20 cellular contexts compared by ENCODE assay signal in the genomic region with DNA sequence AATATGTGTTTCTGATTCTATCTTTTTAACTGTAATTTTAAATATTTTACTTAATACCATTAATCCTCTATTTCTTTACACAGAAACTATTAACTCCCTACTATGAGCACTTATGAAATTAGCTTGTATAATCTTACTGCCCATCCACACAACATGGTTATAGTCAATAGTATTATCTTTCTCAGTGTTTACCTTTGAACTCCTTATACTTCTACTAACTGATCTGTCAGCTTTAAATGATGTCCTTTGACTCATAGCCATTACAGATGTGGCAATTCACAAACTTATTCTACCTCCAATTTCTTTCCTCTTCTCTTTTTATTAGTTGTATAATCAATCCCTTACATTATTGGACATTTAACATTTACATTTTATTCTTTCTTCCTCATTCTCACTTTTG. TPM values are rescaled to one million over a fixed set of nuclear protein-coding genes. Genes with fewer than 3 reads are reported as not detected.
A peak's percentile ranks its signal among the peaks of the same experiment; 100 is the strongest.
DNase-seq lines count a peak whose midpoint lies in the region; ATAC-seq, FAIRE-seq and TF ChIP-seq lines count a peak whose summit lies in the region.
"Had no signal": no experiment of that assay in that cellular context is flagged by ENCODE, and none has a peak within 500 bp of the region (broad histone marks: within the 10 kb centered on the region; RNA-seq: fewer than 3 reads in every experiment).

No MANE protein-coding gene starts in this region.

- DNase-seq in activated naive CD8-positive, alpha-beta T cell treated with anti-CD3 and anti-CD28 coated beads, Interleukin-2, amount 50 U/mL, for 24 hours, result no peak
- DNase-seq in HepG2 (ENCODE audit: low spot score), result peak; percentile 54
- DNase-seq in UCSD-AML1 (lab: John Stamatoyannopoulos, UW; ENCODE audit: unreplicated experiment), result no peak
- DNase-seq in cerebellar nuclear complex (lab: John Stamatoyannopoulos, UW), result no peak
- no peak for DNase-seq in uterus
- DNase-seq: activated CD8-positive, alpha-beta T cell treated with anti-CD3 and anti-CD28 coated beads, Interleukin-2, amount 10 ng/mL, durations not matched to agents 7 days and 5 days; CD4-positive, CD25-positive, alpha-beta regulatory T cell; DMS79; H7; natural killer cell; NCI-H1694; NK-92 treated with Interleukin-12 subunit alpha and Interleukin-12 subunit beta, amount 100 ng/mL, for 24 hours; T-cell had no signal

- FAIRE-seq in HepG2 (lab: Jason Lieb, UNC), result peak; percentile 21

- peaks cover 98% of the 10 kb centered on the region for H3K79me2 ChIP-seq in HepG2 (ENCODE audit: insufficient read depth, low read length)

- peaks cover 7% of the 10 kb centered on the region for H3K36me3 Mint-ChIP-seq in activated naive CD8-positive, alpha-beta T cell
- peaks cover 13% of the 10 kb centered on the region for H3K36me3 Mint-ChIP-seq in activated naive CD8-positive, alpha-beta T cell treated with anti-CD3 and anti-CD28 coated beads, Interleukin-2, amount 50 U/mL, for 24 hours (ENCODE audit: low read depth)
- H3K36me3 Mint-ChIP-seq in brain, result peaks cover 78% of the 10 kb centered on the region
- H3K36me3 Mint-ChIP-seq: natural killer cell had no signal

- H3K4me2 ChIP-seq in HepG2 (ENCODE audit: low read depth, low read length), result peak overlapping the region; percentile 93

- TF ChIP-seq EP300 in HepG2 (IDR thresholded peaks at IDR 0.05; ENCODE audit: low read depth in 2 of 2, low read length in 2 of 2) (peak in 1 of 2 experiments; percentile 49; a peak in 2 of 4 replicates), HepG2 (CRISPR knock-in tag; IDR thresholded peaks at IDR 0.05; ENCODE audit: borderline replicate concordance) (no peak)

- no peaks in the 10 kb centered on the region for H3K9me3 Mint-ChIP-seq in activated naive CD8-positive, alpha-beta T cell (ENCODE audit: low read depth)
- H3K9me3 Mint-ChIP-seq in activated naive CD8-positive, alpha-beta T cell treated with anti-CD3 and anti-CD28 coated beads, Interleukin-2, amount 50 U/mL, for 24 hours, result no peaks in the 10 kb centered on the region
- peaks cover 0 to 15% (median 7%) of the 10 kb centered on the region in 5 experiments for H3K9me3 Mint-ChIP-seq in brain
- H3K9me3 Mint-ChIP-seq: CD4-positive, CD25-positive, alpha-beta regulatory T cell; natural killer cell; stimulated activated naive CD8-positive, alpha-beta T cell treated with anti-CD3 and anti-CD28 coated beads, Interleukin-15, Interleukin-2, amounts not matched to agents 100 ng/mL and 50 ng/mL, for 24 hours; T-cell had no signal

- no TSS peak for BruUV-seq in HepG2 (replicated peaks; lab: Mats Ljungman, UMichigan)

- no peak overlapping the region for H2AFZ ChIP-seq in HepG2 (ENCODE audit: low read length)

- H3K4me1 ChIP-seq in HepG2 (ENCODE audit: insufficient read depth, low read length) (peaks cover 51% of the 10 kb centered on the region), subcutaneous abdominal adipose tissue (ENCODE audit: control insufficient read depth in 5 of 5, insufficient read depth in 5 of 5, low read length in 5 of 5) (peaks cover 2 to 52% (median 37%) of the 10 kb centered on the region in 5 donors), uterus (peaks cover 0 to 6% of the 10 kb centered on the region in 2 donors)

- H3K4me3 ChIP-seq in HepG2 (replicated peaks in 1 of 3; ENCODE audit: insufficient read depth in 1 of 3, low read depth in 2 of 3, low read length in 3 of 3), result peak overlapping the region in 2 of 3 experiments; percentile 74 to 91; a peak in 2 of 6 replicates
- no peak overlapping the region for H3K4me3 ChIP-seq in subcutaneous abdominal adipose tissue (ENCODE audit: low read depth in 1 of 5, low read length in 5 of 5)
- no peak overlapping the region for H3K4me3 ChIP-seq in uterus
- H3K4me3 ChIP-seq: gastroesophageal sphincter, lung had no signal

- H3K9me3 ChIP-seq in HepG2 (ENCODE audit: low read length) (no peaks in the 10 kb centered on the region), subcutaneous abdominal adipose tissue (ENCODE audit: control insufficient read depth in 5 of 5, low read length in 5 of 5) (no peaks in the 10 kb centered on the region), uterus (peaks cover 0 to 1% of the 10 kb centered on the region in 2 donors)
- H3K9me3 ChIP-seq: gastroesophageal sphincter had no signal

- no peak for ATAC-seq in activated naive CD8-positive, alpha-beta T cell treated with anti-CD3 and anti-CD28 coated beads, Interleukin-2, amount 50 U/mL, for 24 hours
- peak; percentile 35 for ATAC-seq in HepG2
- ATAC-seq: activated CD8-positive, alpha-beta T cell treated with anti-CD3 and anti-CD28 coated beads, Interleukin-2, amount 10 ng/mL, durations not matched to agents 7 days and 5 days; gastroesophageal sphincter; natural killer cell; T-cell had no signal

- intact Hi-C loops in HepG2 (cut with micrococcal nuclease; ENCODE audit: unreplicated experiment) (loop anchor here (2.0 to 10.0 kb wide), 3 partner anchors 15 to 399 kb away; partner anchors contain the start of genes COQ2, LIN54 and THAP9), uterus (cut with DNase I; ENCODE audit: low total_unique reads) (no loop called here)

- H3K4me1 Mint-ChIP-seq in activated naive CD8-positive, alpha-beta T cell (ENCODE audit: low read depth), result peaks cover 51% of the 10 kb centered on the region
- H3K4me1 Mint-ChIP-seq in activated naive CD8-positive, alpha-beta T cell treated with anti-CD3 and anti-CD28 coated beads, Interleukin-2, amount 50 U/mL, for 24 hours, result peaks cover 38% of the 10 kb centered on the region
- H3K4me1 Mint-ChIP-seq in brain, result peaks cover 60% of the 10 kb centered on the region

- H4K20me1 ChIP-seq in HepG2 (ENCODE audit: insufficient read depth, low read length), result peaks cover 61% of the 10 kb centered on the region

- H3K36me3 ChIP-seq in HepG2 (replicated peaks in 1 of 2; ENCODE audit: control insufficient read depth in 1 of 2, insufficient read depth in 2 of 2, low read length in 2 of 2), result peaks cover 3 to 28% of the 10 kb centered on the region in 2 experiments
- peaks cover 2 to 7% (median 5%) of the 10 kb centered on the region in 5 donors for H3K36me3 ChIP-seq in subcutaneous abdominal adipose tissue (ENCODE audit: control insufficient read depth in 5 of 5, insufficient read depth in 5 of 5, low read length in 5 of 5)
- no peaks in the 10 kb centered on the region for H3K36me3 ChIP-seq in uterus

- TF ChIP-seq CTCF in brain (conservative IDR thresholded peaks at IDR 0.05), result no peak
- no peak for TF ChIP-seq CTCF in HepG2 (CRISPR knock-in tag; IDR thresholded peaks at IDR 0.05)
- no peak for TF ChIP-seq CTCF in uterus (IDR thresholded peaks at IDR 0.05)

- in situ Hi-C loops in HepG2 (cut with HindIII; ENCODE audit: extremely low pct_ligation_motif_present, low pct_unique_long_range_greater_than_20kb), result loop anchor here (5.0 kb wide), 1 partner anchor 127 kb away; the partner anchor contains the start of gene LIN54

- H3K27ac ChIP-seq in HepG2 (ENCODE audit: extremely low read length, insufficient read depth, low read length), result peak overlapping the region; percentile 75
- peak overlapping the region; percentile 24 for H3K27ac ChIP-seq in subcutaneous abdominal adipose tissue (ENCODE audit: low read depth, low read length)
- no peak overlapping the region for H3K27ac ChIP-seq in uterus
- H3K27ac ChIP-seq: gastroesophageal sphincter, VCaP had no signal

- CTCF ChIA-PET in HepG2 (lab: Yijun Ruan, JAX; ENCODE audit: low intra/inter-chr PET ratio, low total read pairs), result no interaction called here

- no peak for TF ChIP-seq POLR2A in HepG2 (IDR thresholded peaks at IDR 0.05; ENCODE audit: insufficient read depth in 1 of 2, low read depth in 2 of 2, low read length in 2 of 2)
- TF ChIP-seq POLR2A in uterus (IDR thresholded peaks at IDR 0.05), result no peak

- H3K27me3 ChIP-seq in HepG2 (ENCODE audit: control insufficient read depth in 1 of 2, insufficient read depth in 2 of 2, low read length in 2 of 2), result no peaks in the 10 kb centered on the region; a peak in 2 of 5 replicates
- H3K27me3 ChIP-seq in subcutaneous abdominal adipose tissue (ENCODE audit: control insufficient read depth in 5 of 5, insufficient read depth in 4 of 5, low read length in 5 of 5), result no peaks in the 10 kb centered on the region
- no peaks in the 10 kb centered on the region for H3K27me3 ChIP-seq in uterus
- H3K27me3 ChIP-seq: gastroesophageal sphincter had no signal

- no peak overlapping the region for H3K4me3 Mint-ChIP-seq in activated naive CD8-positive, alpha-beta T cell
- no peak overlapping the region for H3K4me3 Mint-ChIP-seq in activated naive CD8-positive, alpha-beta T cell treated with anti-CD3 and anti-CD28 coated beads, Interleukin-2, amount 50 U/mL, for 24 hours
- peak overlapping the region in 4 of 5 experiments; percentile 14 to 91 (median 57) for H3K4me3 Mint-ChIP-seq in brain
- H3K4me3 Mint-ChIP-seq: activated CD8-positive, alpha-beta T cell treated with anti-CD3 and anti-CD28 coated beads, Interleukin-2, amount 10 ng/mL, durations not matched to agents 7 days and 5 days; natural killer cell; stimulated activated naive CD8-positive, alpha-beta T cell treated with anti-CD3 and anti-CD28 coated beads, Interleukin-15, Interleukin-2, amounts not matched to agents 100 ng/mL and 50 ng/mL, for 24 hours; T-cell had no signal

- H3K27me3 Mint-ChIP-seq in activated naive CD8-positive, alpha-beta T cell, result no peaks in the 10 kb centered on the region
- H3K27me3 Mint-ChIP-seq in activated naive CD8-positive, alpha-beta T cell treated with anti-CD3 and anti-CD28 coated beads, Interleukin-2, amount 50 U/mL, for 24 hours, result no peaks in the 10 kb centered on the region
- peaks cover 10% of the 10 kb centered on the region for H3K27me3 Mint-ChIP-seq in brain
- H3K27me3 Mint-ChIP-seq: stimulated activated naive CD8-positive, alpha-beta T cell treated with anti-CD3 and anti-CD28 coated beads, Interleukin-15, Interleukin-2, amounts not matched to agents 100 ng/mL and 50 ng/mL, for 24 hours; T-cell had no signal

- no peak for TF ChIP-seq RAD21 in HepG2 (CRISPR knock-in tag; IDR thresholded peaks at IDR 0.05)

- H3K9ac ChIP-seq in HepG2 (ENCODE audit: insufficient read depth, low read depth, low read length) (peak overlapping the region; percentile 100), subcutaneous abdominal adipose tissue (ENCODE audit: low read length in 5 of 5) (peak overlapping the region in 1 of 5 donors; percentile 40)

- POLR2A ChIA-PET in HepG2 (lab: Yijun Ruan, JAX), result interaction anchor here (1.1 to 6.9 kb wide), 6 partner anchors 9 to 150 kb away, joined by 3 to 76 read pairs (median 5); partner anchors contain the start of genes COPS4 and THAP9

- H3K27ac Mint-ChIP-seq in activated naive CD8-positive, alpha-beta T cell, result peak overlapping the region; percentile 7
- no peak overlapping the region for H3K27ac Mint-ChIP-seq in activated naive CD8-positive, alpha-beta T cell treated with anti-CD3 and anti-CD28 coated beads, Interleukin-2, amount 50 U/mL, for 24 hours
- H3K27ac Mint-ChIP-seq in brain, result peak overlapping the region in 2 of 5 experiments; percentile 3 to 23
- H3K27ac Mint-ChIP-seq: activated CD8-positive, alpha-beta T cell treated with anti-CD3 and anti-CD28 coated beads, Interleukin-2, amount 10 ng/mL, durations not matched to agents 7 days and 5 days; T-cell had no signal

RNA-seq across cellular contexts. Expression of gene SEC31A, which starts 5.5 kb away (rescaled TPM):
- polyA plus RNA-seq in brain (ENCODE audit: insufficient read depth, low read depth, low replicate concordance), result 73.8 TPM
- 231 and 351 TPM in 2 replicates for total RNA-seq in HepG2 (2016; rRNA removed; fragmentation: Illumina TruSeq; extraction: Trizol)
- total RNA-seq in HepG2 (2016; cell fraction: cytosol; rRNA removed; fragmentation: Illumina TruSeq; extraction: Trizol; ENCODE audit: low read depth), result 153 and 165 TPM in 2 replicates
- total RNA-seq in HepG2 (2016; cell fraction: insoluble cytoplasmic fraction; rRNA removed; fragmentation: Illumina TruSeq; extraction: Trizol), result 221 and 327 TPM in 2 replicates
- total RNA-seq in HepG2 (2016; cell fraction: membrane; rRNA removed; fragmentation: Illumina TruSeq; extraction: Trizol), result 126 and 145 TPM in 2 replicates
- 296 and 335 TPM in 2 replicates for total RNA-seq in HepG2 (2016; cell fraction: nucleus; rRNA removed; fragmentation: Illumina TruSeq; extraction: Trizol)
- polyA plus RNA-seq in HepG2 (2011; rRNA removed), result 367 and 435 TPM in 2 replicates
- polyA plus RNA-seq in HepG2 (2011; cell fraction: cytosol; rRNA removed), result 222 and 250 TPM in 2 replicates
- polyA plus RNA-seq in HepG2 (2011; cell fraction: nucleus; rRNA removed), result 292 and 298 TPM in 2 replicates
- polyA plus RNA-seq in HepG2 (2012), result 231 and 278 TPM in 2 replicates
- 19.0 and 23.6 TPM in 2 replicates for polyA plus RNA-seq in HepG2 (2016; cell fraction: cytosol; fragmentation: Illumina TruSeq; extraction: Trizol; ENCODE audit: low read depth)
- 346 and 349 TPM in 2 replicates for polyA plus RNA-seq in HepG2 (2016; cell fraction: insoluble cytoplasmic fraction; fragmentation: Illumina TruSeq; extraction: Trizol; ENCODE audit: low read depth)
- 56.3 and 61.4 TPM in 2 replicates for polyA plus RNA-seq in HepG2 (2016; cell fraction: membrane; fragmentation: Illumina TruSeq; extraction: Trizol; ENCODE audit: low read depth)
- polyA plus RNA-seq in HepG2 (2016; cell fraction: nucleus; fragmentation: Illumina TruSeq; extraction: Trizol; ENCODE audit: insufficient read depth, low read depth), result 365 and 398 TPM in 2 replicates
- polyA minus RNA-seq in HepG2 (2011; rRNA and poly(A)+ RNA removed; ENCODE audit: low replicate concordance), result 130 and 600 TPM in 2 replicates
- 218 and 219 TPM in 2 replicates for polyA minus RNA-seq in HepG2 (2011; cell fraction: cytosol; rRNA and poly(A)+ RNA removed)
- polyA minus RNA-seq in HepG2 (2011; cell fraction: nucleus; rRNA and poly(A)+ RNA removed), result 778 and 787 TPM in 2 replicates
- 100 to 1,000 TPM; 117 to 458 (median 253) TPM for total RNA-seq in uterus

RNA-seq across cellular contexts. Expression of gene THAP9, which starts 15.1 kb away (rescaled TPM):
- polyA plus RNA-seq in brain (ENCODE audit: insufficient read depth, low read depth, low replicate concordance), result 0.97 TPM
- total RNA-seq in HepG2 (2016; rRNA removed; fragmentation: Illumina TruSeq; extraction: Trizol), result 7.2 and 11.4 TPM in 2 replicates
- 1.2 and 2.2 TPM in 2 replicates for total RNA-seq in HepG2 (2016; cell fraction: cytosol; rRNA removed; fragmentation: Illumina TruSeq; extraction: Trizol; ENCODE audit: low read depth)
- 7.7 and 12.8 TPM in 2 replicates for total RNA-seq in HepG2 (2016; cell fraction: insoluble cytoplasmic fraction; rRNA removed; fragmentation: Illumina TruSeq; extraction: Trizol)
- 5.3 and 5.5 TPM in 2 replicates for total RNA-seq in HepG2 (2016; cell fraction: membrane; rRNA removed; fragmentation: Illumina TruSeq; extraction: Trizol)
- total RNA-seq in HepG2 (2016; cell fraction: nucleus; rRNA removed; fragmentation: Illumina TruSeq; extraction: Trizol), result 7.6 and 8.8 TPM in 2 replicates
- 4.8 and 6.0 TPM in 2 replicates for polyA plus RNA-seq in HepG2 (2011; rRNA removed)
- polyA plus RNA-seq in HepG2 (2011; cell fraction: cytosol; rRNA removed), result 1.6 and 2.5 TPM in 2 replicates
- 3.3 and 5.5 TPM in 2 replicates for polyA plus RNA-seq in HepG2 (2011; cell fraction: nucleus; rRNA removed)
- polyA plus RNA-seq in HepG2 (2012), result 4.3 and 4.8 TPM in 2 replicates
- 0.57 and 0.67 TPM in 2 replicates for polyA plus RNA-seq in HepG2 (2016; cell fraction: cytosol; fragmentation: Illumina TruSeq; extraction: Trizol; ENCODE audit: low read depth)
- polyA plus RNA-seq in HepG2 (2016; cell fraction: insoluble cytoplasmic fraction; fragmentation: Illumina TruSeq; extraction: Trizol; ENCODE audit: low read depth), result 4.5 and 7.1 TPM in 2 replicates
- 0.98 and 1.1 TPM in 2 replicates for polyA plus RNA-seq in HepG2 (2016; cell fraction: membrane; fragmentation: Illumina TruSeq; extraction: Trizol; ENCODE audit: low read depth)
- 10.1 and 11.6 TPM in 2 replicates for polyA plus RNA-seq in HepG2 (2016; cell fraction: nucleus; fragmentation: Illumina TruSeq; extraction: Trizol; ENCODE audit: insufficient read depth, low read depth)
- 3.1 and 5.1 TPM in 2 replicates for polyA minus RNA-seq in HepG2 (2011; rRNA and poly(A)+ RNA removed; ENCODE audit: low replicate concordance)
- polyA minus RNA-seq in HepG2 (2011; cell fraction: cytosol; rRNA and poly(A)+ RNA removed), result 5.0 and 5.4 TPM in 2 replicates
- polyA minus RNA-seq in HepG2 (2011; cell fraction: nucleus; rRNA and poly(A)+ RNA removed), result 12.1 and 13.3 TPM in 2 replicates
- 10 to 100 TPM in 1 of 4 donors, 1 to 10 TPM in 3; 2.3 to 26.9 (median 6.5) TPM for total RNA-seq in uterus

Comparison
In these comparisons a context has a peak if more than half of its experiments do, and no peak if none do; other contexts are left out.
1. H3K4me3 Mint-ChIP-seq: peak in brain (4 of 5); none in activated naive CD8-positive, alpha-beta T cell (single experiment) and activated naive CD8-positive, alpha-beta T cell treated with anti-CD3 and anti-CD28 coated beads, Interleukin-2, amount 50 U/mL, for 24 hours (single experiment).
2. H3K27ac ChIP-seq: peak in HepG2 (single experiment) and subcutaneous abdominal adipose tissue (single experiment); none in uterus (0 of 2).
3. H3K4me3 ChIP-seq: peak in HepG2 (2 of 3); none in subcutaneous abdominal adipose tissue (0 of 5) and uterus (0 of 2).